8 cellular contexts compared by ENCODE assay signal in genomic region chr5:132227485-132228240, GRCh38. TPM values are rescaled to one million over a fixed set of nuclear protein-coding genes. Genes with fewer than 3 reads are reported as not detected.
A peak's percentile ranks its signal among the peaks of the same experiment; 100 is the strongest.
DNase-seq lines count a peak whose midpoint lies in the region; ATAC-seq, FAIRE-seq and TF ChIP-seq lines count a peak whose summit lies in the region.

Gene P4HA2, minus strand, starts transcription at chr5:132227853. Its CDS starts 9,227 bp downstream, at chr5:132218626.

- peaks cover 14% of the 10 kb centered on the region for H3K27me3 ChIP-seq in CD4-positive, alpha-beta T cell (ENCODE audit: control insufficient read depth, insufficient read depth, low read length)
- H3K27me3 ChIP-seq in thymus (ENCODE audit: control insufficient read depth, insufficient read depth): peaks cover 21% of the 10 kb centered on the region

- no peaks in the 10 kb centered on the region for H3K36me3 Mint-ChIP-seq in CD4-positive, alpha-beta T cell (ENCODE audit: low read depth)
- H3K36me3 Mint-ChIP-seq in nephron (ENCODE audit: low read depth): no peaks in the 10 kb centered on the region

- H3K36me3 ChIP-seq in thymus (ENCODE audit: control insufficient read depth, insufficient read depth): no peaks in the 10 kb centered on the region

- H3K9me3 ChIP-seq in CD4-positive, alpha-beta T cell (ENCODE audit: control insufficient read depth, low read length): no peaks in the 10 kb centered on the region
- H3K9me3 ChIP-seq in thymus (ENCODE audit: control insufficient read depth): no peaks in the 10 kb centered on the region

- TF ChIP-seq CTCF in CD4-positive, alpha-beta T cell (IDR thresholded peaks at IDR 0.05): no peak
- TF ChIP-seq CTCF in nephron (IDR thresholded peaks at IDR 0.05; ENCODE audit: unreplicated experiment in 3 of 3): peak in 1 of 3 experiments; percentile 25

- peak within 1 kb of the TSS; percentile 50 for H3K4me3 ChIP-seq in thymus (ENCODE audit: low read length)

- no peaks in the 10 kb centered on the region for H3K9me3 Mint-ChIP-seq in CD4-positive, alpha-beta T cell
- no peaks in the 10 kb centered on the region for H3K9me3 Mint-ChIP-seq in nephron

- FAIRE-seq in GM19239 (lab: Jason Lieb, UNC) (no peak), frontal cortex (lab: Jason Lieb, UNC) (no peak)

- POLR2A ChIA-PET in CD4-positive, alpha-beta T cell (lab: Charles Lee): no interaction called here

- intact Hi-C loops in CD4-positive, alpha-beta T cell (cut with DNase I, micrococcal nuclease): no loop called here

- CTCF ChIA-PET in CD4-positive, alpha-beta T cell (lab: Charles Lee): no interaction called here

- no peak within 1 kb of the TSS for H3K27ac ChIP-seq in CD4-positive, alpha-beta T cell (ENCODE audit: low read depth, low read length)
- peak within 1 kb of the TSS; percentile 10 for H3K27ac ChIP-seq in thymus (ENCODE audit: low read depth)

- no peaks in the 10 kb centered on the region for H3K4me1 ChIP-seq in thymus (ENCODE audit: control insufficient read depth, insufficient read depth, low read length)

- H3K4me1 Mint-ChIP-seq in CD4-positive, alpha-beta T cell (ENCODE audit: low read depth): peaks cover 21% of the 10 kb centered on the region
- H3K4me1 Mint-ChIP-seq in nephron: peaks cover 42% of the 10 kb centered on the region

- no peak within 1 kb of the TSS for H3K27ac Mint-ChIP-seq in CD4-positive, alpha-beta T cell
- H3K27ac Mint-ChIP-seq in nephron: peak within 1 kb of the TSS; percentile 51 to 90 (median 68)

- no peak for ATAC-seq in CD4-positive, alpha-beta T cell (ENCODE audit: poor library complexity)
- ATAC-seq in HG03342 (IDR thresholded peaks at IDR 0.05; ENCODE audit: unreplicated experiment): peak; percentile 86

- WGBS in thymus: 2% methylated on average over 92 of the region's 92 CpGs

- peak in 3 of 10 experiments; percentile 4 to 30 (median 16) for DNase-seq in CD4-positive, alpha-beta T cell
- DNase-seq in GM19239 (ENCODE audit: insufficient read length, low spot score) (peak; percentile 80), NOMO-1 treated with dmso at 0.1 percent for 144 hours (lab: John Stamatoyannopoulos, UW; ENCODE audit: unreplicated experiment) (peak; percentile 20), activated gamma-delta T cell (lab: John Stamatoyannopoulos, UW) (peak; percentile 17), frontal cortex (ENCODE audit: low spot score in 2 of 2) (peak; percentile 79 to 84)

- H3K4me3 Mint-ChIP-seq in CD4-positive, alpha-beta T cell: peak within 1 kb of the TSS; percentile 60
- peak within 1 kb of the TSS; percentile 83 to 92 (median 84) for H3K4me3 Mint-ChIP-seq in nephron

- peaks cover 45% of the 10 kb centered on the region for H3K27me3 Mint-ChIP-seq in CD4-positive, alpha-beta T cell
- peaks cover 9% of the 10 kb centered on the region for H3K27me3 Mint-ChIP-seq in nephron (ENCODE audit: low read depth)

RNA-seq across cellular contexts. Expression of gene P4HA2, which starts in this region (rescaled TPM):
- total RNA-seq in CD4-positive, alpha-beta T cell: not detected
- total RNA-seq in frontal cortex: 13.9 TPM
- 13.2 TPM for polyA plus RNA-seq in thymus

Comparison
In these comparisons a context has a peak if more than half of its experiments do, and no peak if none do; other contexts are left out.
1. RNA of gene P4HA2 (total RNA-seq): 13.9 TPM in frontal cortex (single experiment); not detected in CD4-positive, alpha-beta T cell; every median in the first group is over 10 times any median in the second.